Comparison of ENCODE assay signal across 15 cellular contexts in genomic region chr15:36109943-36110658, GRCh38.
DNase-seq lines count a peak whose midpoint lies in the region; TF ChIP-seq lines count a peak whose summit lies in the region.
"Had no signal": no experiment of that assay in that cellular context is flagged by ENCODE, and none has a peak within 500 bp of the region (broad histone marks: within the 10 kb centered on the region; RNA-seq: fewer than 3 reads in every experiment).

No MANE protein-coding gene starts in this region.

- no peak overlapping the region for H3K27ac Mint-ChIP-seq in nephron progenitor cell
- H3K27ac Mint-ChIP-seq in CD14-positive monocyte = no peak overlapping the region
- H3K27ac Mint-ChIP-seq: activated CD4-positive, alpha-beta T cell treated with anti-CD3 and anti-CD28 coated beads, Interleukin-2, amount 10 ng/mL, durations not matched to agents 7 days and 5 days; activated naive CD8-positive, alpha-beta T cell treated with anti-CD3 and anti-CD28 coated beads for 36 hours; stimulated activated naive CD8-positive, alpha-beta T cell treated with anti-CD3 and anti-CD28 coated beads, Interleukin-15, Interleukin-2, amounts not matched to agents 100 ng/mL and 50 ng/mL, for 24 hours had no signal

- no peaks in the 10 kb centered on the region for H3K4me1 ChIP-seq in colonic mucosa
- H3K4me1 ChIP-seq in tibial artery = peaks cover 3 to 77% (median 7%) of the 10 kb centered on the region in 4 donors

- H3K4me3 Mint-ChIP-seq in nephron progenitor cell (no peak overlapping the region), CD14-positive monocyte (no peak overlapping the region)
- H3K4me3 Mint-ChIP-seq: activated CD4-positive, alpha-beta T cell treated with anti-CD3 and anti-CD28 coated beads, Interleukin-2, amount 10 ng/mL, durations not matched to agents 7 days and 5 days; activated naive CD8-positive, alpha-beta T cell treated with anti-CD3 and anti-CD28 coated beads for 36 hours; stimulated activated naive CD8-positive, alpha-beta T cell treated with anti-CD3 and anti-CD28 coated beads, Interleukin-15, Interleukin-2, amounts not matched to agents 100 ng/mL and 50 ng/mL, for 24 hours had no signal

- no peaks in the 10 kb centered on the region for H3K27me3 ChIP-seq in colonic mucosa
- no peaks in the 10 kb centered on the region for H3K27me3 ChIP-seq in tibial artery
- H3K27me3 ChIP-seq: hepatocyte had no signal

- H3K9ac ChIP-seq in colonic mucosa (ENCODE audit: low read depth in 2 of 2, low read length in 2 of 2) = no peak overlapping the region

- H3K4me1 Mint-ChIP-seq in nephron progenitor cell = no peaks in the 10 kb centered on the region
- H3K4me1 Mint-ChIP-seq in CD14-positive monocyte = no peaks in the 10 kb centered on the region
- H3K4me1 Mint-ChIP-seq: activated CD4-positive, alpha-beta T cell treated with anti-CD3 and anti-CD28 coated beads, Interleukin-2, amount 10 ng/mL, durations not matched to agents 7 days and 5 days; activated naive CD8-positive, alpha-beta T cell treated with anti-CD3 and anti-CD28 coated beads for 36 hours had no signal

- no peaks in the 10 kb centered on the region for H3K9me3 Mint-ChIP-seq in nephron progenitor cell
- peaks cover 0 to 7% (median 0%) of the 10 kb centered on the region in 7 donors for H3K9me3 Mint-ChIP-seq in CD14-positive monocyte
- H3K9me3 Mint-ChIP-seq: activated naive CD8-positive, alpha-beta T cell treated with anti-CD3 and anti-CD28 coated beads for 36 hours; stimulated activated naive CD8-positive, alpha-beta T cell treated with anti-CD3 and anti-CD28 coated beads, Interleukin-15, Interleukin-2, amounts not matched to agents 100 ng/mL and 50 ng/mL, for 24 hours had no signal

- TF ChIP-seq CTCF in colonic mucosa (IDR thresholded peaks at IDR 0.05) (no peak), nephron progenitor cell (IDR thresholded peaks at IDR 0.05) (no peak), tibial artery (IDR thresholded peaks at IDR 0.05) (no peak), CD14-positive monocyte (IDR thresholded peaks at IDR 0.05) (no peak)

- H3K36me3 Mint-ChIP-seq in nephron progenitor cell (ENCODE audit: low read depth) (no peaks in the 10 kb centered on the region), CD14-positive monocyte (no peaks in the 10 kb centered on the region)
- H3K36me3 Mint-ChIP-seq: activated naive CD8-positive, alpha-beta T cell treated with anti-CD3 and anti-CD28 coated beads for 36 hours had no signal

- H3K4me3 ChIP-seq in colonic mucosa = no peak overlapping the region
- no peak overlapping the region for H3K4me3 ChIP-seq in tibial artery
- H3K4me3 ChIP-seq: hepatocyte had no signal

- H3K36me3 ChIP-seq in colonic mucosa (no peaks in the 10 kb centered on the region), tibial artery (no peaks in the 10 kb centered on the region)

- H3K27me3 Mint-ChIP-seq in nephron progenitor cell (ENCODE audit: low read depth, poor library complexity) (peaks cover 4% of the 10 kb centered on the region), CD14-positive monocyte (ENCODE audit: low read depth in 3 of 3) (peaks cover 0 to 1% (median 0%) of the 10 kb centered on the region in 3 donors)
- H3K27me3 Mint-ChIP-seq: activated CD4-positive, alpha-beta T cell treated with anti-CD3 and anti-CD28 coated beads, Interleukin-2, amount 10 ng/mL, durations not matched to agents 7 days and 5 days; activated naive CD8-positive, alpha-beta T cell treated with anti-CD3 and anti-CD28 coated beads for 36 hours; stimulated activated naive CD8-positive, alpha-beta T cell treated with anti-CD3 and anti-CD28 coated beads, Interleukin-15, Interleukin-2, amounts not matched to agents 100 ng/mL and 50 ng/mL, for 24 hours had no signal

- DNase-seq in AG20443 (ENCODE audit: low spot score) (peak; percentile 29), NCI-H69 (lab: John Stamatoyannopoulos, UW) (peak; percentile 55), colonic mucosa (peak; percentile 25), myocyte (ENCODE audit: low read depth) (peak; percentile 31), nephron progenitor cell (no peak), tibial artery (no peak), AML-193 (lab: John Stamatoyannopoulos, UW) (no peak), CD14-positive monocyte (ENCODE audit: low spot score) (no peak)
- DNase-seq: activated CD4-positive, alpha-beta T cell treated with anti-CD3 and anti-CD28 coated beads, Interleukin-2, amount 10 ng/mL, durations not matched to agents 7 days and 5 days; activated naive CD8-positive, alpha-beta T cell treated with anti-CD3 and anti-CD28 coated beads for 36 hours; activated T-cell treated with anti-CD3 and anti-CD28 coated beads, Interleukin-2, amount 50 U/mL, for 1 hour; Calu3; NCI-H1092 had no signal

- H3K9me3 ChIP-seq in colonic mucosa (no peaks in the 10 kb centered on the region), tibial artery (no peaks in the 10 kb centered on the region)

- intact Hi-C loops in colonic mucosa (cut with DNase I) = no loop called here
- intact Hi-C loops in tibial artery (cut with DNase I; ENCODE audit: low total_unique reads) = no loop called here
- intact Hi-C loops in CD14-positive monocyte (cut with micrococcal nuclease) = no loop called here

- no peak overlapping the region for H3K27ac ChIP-seq in colonic mucosa
- peak overlapping the region in 1 of 2 donors; percentile 12 for H3K27ac ChIP-seq in tibial artery
- H3K27ac ChIP-seq: hepatocyte had no signal

Comparison
In these comparisons a context has a peak if more than half of its experiments do, and no peak if none do; other contexts are left out.
1. DNase-seq: peak in AG20443 (single experiment), NCI-H69 (single experiment), colonic mucosa (single experiment) and myocyte (single experiment); none in nephron progenitor cell (single experiment), tibial artery (0 of 2), AML-193 (0 of 2) and CD14-positive monocyte (single experiment).